ENCODE assay signal across 28 cellular contexts in the genomic region with DNA sequence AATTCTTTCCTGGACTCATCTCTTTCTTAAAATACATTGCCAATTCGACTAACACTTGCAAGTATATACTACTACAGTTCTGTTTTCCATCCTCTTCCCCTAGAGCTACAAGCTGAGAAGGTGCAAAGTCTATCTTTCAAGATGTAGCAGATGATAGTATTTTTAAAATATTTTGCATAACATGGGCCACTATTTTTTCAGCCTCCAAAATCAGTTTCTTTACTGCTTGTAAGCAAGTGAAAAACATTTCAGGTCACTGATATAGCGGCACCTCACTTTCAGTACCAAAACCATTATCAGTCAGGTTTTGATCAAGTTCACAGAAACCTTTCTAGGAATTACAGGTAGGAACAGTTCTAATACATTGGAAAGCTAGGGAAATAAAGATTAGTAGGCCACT.
"Had no signal": no experiment of that assay in that cellular context is flagged by ENCODE, and none has a peak within 500 bp of the region (broad histone marks: within the 10 kb centered on the region; RNA-seq: fewer than 3 reads in every experiment).

No MANE protein-coding gene starts in this region.

- H3K27me3 Mint-ChIP-seq: stimulated activated memory B cell treated with anti-CD40 and anti-IgM and Interleukin-4, amounts not matched to agents 10 μg/mL and 1 μg/mL and 100 μg/mL, for 72 hours; stimulated activated naive B cell treated with anti-CD40 and anti-IgM and Interleukin-4, amounts not matched to agents 10 μg/mL and 1 μg/mL and 100 μg/mL, for 72 hours; stimulated activated naive CD8-positive, alpha-beta T cell treated with anti-CD3 and anti-CD28 coated beads, Interleukin-15, amount 100 ng/mL, for 72 hours; stimulated activated naive CD8-positive, alpha-beta T cell treated with anti-CD3 and anti-CD28 coated beads, Interleukin-15, Interleukin-2, amounts not matched to agents 100 ng/mL and 50 ng/mL, for 24 hours; type B pancreatic cell had no signal

- H3K4me3 Mint-ChIP-seq: stimulated activated effector memory CD8-positive, alpha-beta T cell treated with anti-CD3 and anti-CD28 coated beads, Interleukin-12 subunit alpha, Interleukin-12 subunit beta, amount 100 ng/mL, for 72 hours; stimulated activated memory B cell treated with anti-CD40 and anti-IgM and Interleukin-4, amounts not matched to agents 10 μg/mL and 1 μg/mL and 100 μg/mL, for 72 hours; stimulated activated naive B cell treated with anti-CD40 and anti-IgM and Interleukin-4, amounts not matched to agents 10 μg/mL and 1 μg/mL and 100 μg/mL, for 72 hours; stimulated activated naive CD8-positive, alpha-beta T cell treated with anti-CD3 and anti-CD28 coated beads, Interleukin-15, amount 100 ng/mL, for 72 hours; stimulated activated naive CD8-positive, alpha-beta T cell treated with anti-CD3 and anti-CD28 coated beads, Interleukin-15, Interleukin-2, amounts not matched to agents 100 ng/mL and 50 ng/mL, for 24 hours; type B pancreatic cell had no signal

- DNase-seq: stimulated activated CD4-positive, alpha-beta T cell treated with anti-CD3 and anti-CD28 coated beads, Interleukin-2, amount 100 ng/mL, for 48 hours; stimulated activated CD4-positive, alpha-beta T cell treated with anti-CD3 and anti-CD28 coated beads, Interleukin-4, amount 100 ng/mL, for 1 hour; stimulated activated CD4-positive, alpha-beta T cell treated with anti-CD3 and anti-CD28 coated beads, Interleukin-4, amount 100 ng/mL, for 24 hours; stimulated activated CD4-positive, alpha-beta T cell treated with anti-CD3 and anti-CD28 coated beads, Interleukin-4, amount 100 ng/mL, for 4 hours; stimulated activated CD8-positive, alpha-beta memory T cell treated with anti-CD3 and anti-CD28 coated beads, Interleukin-4, amount 100 ng/mL, for 48 hours; stimulated activated naive B cell treated with anti-CD40 and anti-IgM and Interleukin-4, amounts not matched to agents 10 μg/mL and 1 μg/mL and 100 μg/mL, for 72 hours; stimulated activated naive CD4-positive, alpha-beta T cell; stimulated activated naive CD4-positive, alpha-beta T cell treated with Interleukin-2 at 50 U/mL for 16 hours; stimulated activated naive CD8-positive, alpha-beta T cell treated with anti-CD3 and anti-CD28 coated beads, Interleukin-15, amount 100 ng/mL, for 72 hours; stimulated activated naive CD8-positive, alpha-beta T cell treated with anti-CD3 and anti-CD28 coated beads, Interleukin-15, Interleukin-2, amounts not matched to agents 100 U/mL and 50 U/mL, for 24 hours; stomach; substantia nigra; testis; thyroid gland; tibial artery; transverse colon; trophoblast cell; upper lobe of left lung; upper lobe of right lung; uterus had no signal

- H3K36me3 Mint-ChIP-seq: stimulated activated effector memory CD8-positive, alpha-beta T cell treated with anti-CD3 and anti-CD28 coated beads, Interleukin-12 subunit alpha, Interleukin-12 subunit beta, amount 100 ng/mL, for 72 hours; stimulated activated memory B cell treated with anti-CD40 and anti-IgM and Interleukin-4, amounts not matched to agents 10 μg/mL and 1 μg/mL and 100 μg/mL, for 72 hours; stimulated activated naive B cell treated with anti-CD40 and anti-IgM and Interleukin-4, amounts not matched to agents 10 μg/mL and 1 μg/mL and 100 μg/mL, for 72 hours; type B pancreatic cell had no signal

- H3K4me1 Mint-ChIP-seq: stimulated activated effector memory CD8-positive, alpha-beta T cell treated with anti-CD3 and anti-CD28 coated beads, Interleukin-12 subunit alpha, Interleukin-12 subunit beta, amount 100 ng/mL, for 72 hours; stimulated activated memory B cell treated with anti-CD40 and anti-IgM and Interleukin-4, amounts not matched to agents 10 μg/mL and 1 μg/mL and 100 μg/mL, for 72 hours; stimulated activated naive B cell treated with anti-CD40 and anti-IgM and Interleukin-4, amounts not matched to agents 10 μg/mL and 1 μg/mL and 100 μg/mL, for 72 hours; stimulated activated naive CD8-positive, alpha-beta T cell treated with anti-CD3 and anti-CD28 coated beads, Interleukin-15, amount 100 ng/mL, for 72 hours had no signal

- H3K9me3 Mint-ChIP-seq: stimulated activated memory B cell treated with anti-CD40 and anti-IgM and Interleukin-4, amounts not matched to agents 10 μg/mL and 1 μg/mL and 100 μg/mL, for 72 hours; stimulated activated naive B cell treated with anti-CD40 and anti-IgM and Interleukin-4, amounts not matched to agents 10 μg/mL and 1 μg/mL and 100 μg/mL, for 72 hours; stimulated activated naive CD8-positive, alpha-beta T cell treated with anti-CD3 and anti-CD28 coated beads, Interleukin-15, Interleukin-2, amounts not matched to agents 100 ng/mL and 50 ng/mL, for 24 hours had no signal

- H3K27ac ChIP-seq: stomach, suprapubic skin, testis, thoracic aorta, thyroid gland, tibial artery, tibial nerve, transverse colon, upper lobe of left lung, upper lobe of right lung, uterus, vagina had no signal

- ATAC-seq: stimulated activated effector memory CD8-positive, alpha-beta T cell treated with anti-CD3 and anti-CD28 coated beads, Interleukin-12 subunit alpha, Interleukin-12 subunit beta, amount 100 ng/mL, for 72 hours; stimulated activated memory B cell treated with anti-CD40 and anti-IgM and Interleukin-4, amounts not matched to agents 10 μg/mL and 1 μg/mL and 100 μg/mL, for 72 hours; stimulated activated naive B cell treated with anti-CD40 and anti-IgM and Interleukin-4, amounts not matched to agents 10 μg/mL and 1 μg/mL and 100 μg/mL, for 72 hours; stimulated activated naive CD8-positive, alpha-beta T cell treated with anti-CD3 and anti-CD28 coated beads, Interleukin-15, amount 100 ng/mL, for 72 hours; stimulated activated naive CD8-positive, alpha-beta T cell treated with anti-CD3 and anti-CD28 coated beads, Interleukin-15, Interleukin-2, amounts not matched to agents 100 U/mL and 50 U/mL, for 24 hours; upper lobe of right lung had no signal

- H3K27ac Mint-ChIP-seq: stimulated activated effector memory CD8-positive, alpha-beta T cell treated with anti-CD3 and anti-CD28 coated beads, Interleukin-12 subunit alpha, Interleukin-12 subunit beta, amount 100 ng/mL, for 72 hours; stimulated activated memory B cell treated with anti-CD40 and anti-IgM and Interleukin-4, amounts not matched to agents 10 μg/mL and 1 μg/mL and 100 μg/mL, for 72 hours; stimulated activated naive B cell treated with anti-CD40 and anti-IgM and Interleukin-4, amounts not matched to agents 10 μg/mL and 1 μg/mL and 100 μg/mL, for 72 hours; stimulated activated naive CD8-positive, alpha-beta T cell treated with anti-CD3 and anti-CD28 coated beads, Interleukin-15, amount 100 ng/mL, for 72 hours; stimulated activated naive CD8-positive, alpha-beta T cell treated with anti-CD3 and anti-CD28 coated beads, Interleukin-15, Interleukin-2, amounts not matched to agents 100 ng/mL and 50 ng/mL, for 24 hours; type B pancreatic cell had no signal
